Comparison of ENCODE assay signal across 8 cellular contexts in the genomic region with DNA sequence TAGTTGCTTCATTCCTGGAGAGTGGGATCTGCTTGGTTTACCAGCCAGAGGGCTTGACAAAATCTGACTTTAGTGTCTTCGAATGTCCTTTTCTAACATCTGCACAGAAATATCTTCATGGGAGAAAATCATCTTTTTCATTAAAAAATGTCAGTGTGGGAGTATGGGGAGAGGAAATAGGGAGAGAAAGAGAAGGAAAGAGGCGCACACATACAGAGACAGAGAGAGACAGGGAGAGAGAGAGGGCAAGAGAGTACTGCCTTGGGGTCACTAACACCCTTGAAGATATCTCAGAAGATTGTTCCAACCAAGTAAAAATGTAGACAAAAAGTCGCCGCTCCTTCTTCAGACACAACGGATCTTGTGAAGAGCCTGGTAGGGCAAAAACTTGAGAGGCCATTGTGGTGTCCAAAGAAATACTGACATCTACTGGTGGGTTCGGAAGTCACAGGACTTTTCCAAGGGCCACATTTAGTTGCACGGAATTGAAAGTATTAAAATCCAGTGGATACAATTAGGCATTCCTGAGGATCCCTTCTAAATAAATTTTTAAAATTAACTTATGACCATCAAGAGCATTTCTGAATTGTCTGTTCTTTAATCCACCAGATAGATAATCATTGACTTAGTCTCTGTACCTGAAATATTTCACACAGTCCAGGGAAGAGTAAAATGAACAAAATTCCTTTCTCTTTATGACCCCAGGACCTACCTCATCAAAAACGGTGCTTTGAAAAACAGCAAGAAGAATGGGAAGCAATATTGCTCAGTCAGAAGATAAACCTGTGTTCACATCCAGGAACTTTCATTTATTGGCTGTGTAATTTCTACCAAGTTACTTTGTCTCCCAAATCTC. TPM values are rescaled to one million over a fixed set of nuclear protein-coding genes. Genes with fewer than 3 reads are reported as not detected.
A peak's percentile ranks its signal among the peaks of the same experiment; 100 is the strongest.
DNase-seq lines count a peak whose midpoint lies in the region; ATAC-seq lines count a peak whose summit lies in the region.

No MANE protein-coding gene starts in this region.

- peaks cover 11% of the 10 kb centered on the region for H3K4me1 Mint-ChIP-seq in activated CD4-positive, alpha-beta T cell treated with anti-CD3 and anti-CD28 coated beads, Interleukin-2, amount 10 ng/mL, durations not matched to agents 24 days and 14 days
- H3K4me1 Mint-ChIP-seq in memory B cell: peaks cover 6% of the 10 kb centered on the region
- H3K4me1 Mint-ChIP-seq in stimulated activated effector memory CD8-positive, alpha-beta T cell treated with anti-CD3 and anti-CD28 coated beads, Interleukin-12 subunit alpha, Interleukin-12 subunit beta, amount 100 ng/mL, for 72 hours: peaks cover 13% of the 10 kb centered on the region

- ATAC-seq in HG02870 (IDR thresholded peaks at IDR 0.05; ENCODE audit: unreplicated experiment) (peak; percentile 71), memory B cell (ENCODE audit: low read depth) (peak; percentile 77)
- peak; percentile 77 for ATAC-seq in stimulated activated effector memory CD8-positive, alpha-beta T cell treated with anti-CD3 and anti-CD28 coated beads, Interleukin-12 subunit alpha, Interleukin-12 subunit beta, amount 100 ng/mL, for 72 hours

- peaks cover 7% of the 10 kb centered on the region for H3K9me3 Mint-ChIP-seq in activated CD4-positive, alpha-beta T cell treated with anti-CD3 and anti-CD28 coated beads, Interleukin-2, amount 10 ng/mL, durations not matched to agents 24 days and 14 days
- H3K9me3 Mint-ChIP-seq in memory B cell: peaks cover 7% of the 10 kb centered on the region
- peaks cover 8% of the 10 kb centered on the region for H3K9me3 Mint-ChIP-seq in stimulated activated effector memory CD8-positive, alpha-beta T cell treated with anti-CD3 and anti-CD28 coated beads, Interleukin-12 subunit alpha, Interleukin-12 subunit beta, amount 100 ng/mL, for 72 hours

- H3K27me3 Mint-ChIP-seq in activated CD4-positive, alpha-beta T cell treated with anti-CD3 and anti-CD28 coated beads, Interleukin-2, amount 10 ng/mL, durations not matched to agents 24 days and 14 days: peaks cover 6% of the 10 kb centered on the region
- H3K27me3 Mint-ChIP-seq in memory B cell: peaks cover 4% of the 10 kb centered on the region

- peak overlapping the region; percentile 50 for H3K4me3 Mint-ChIP-seq in activated CD4-positive, alpha-beta T cell treated with anti-CD3 and anti-CD28 coated beads, Interleukin-2, amount 10 ng/mL, durations not matched to agents 24 days and 14 days
- H3K4me3 Mint-ChIP-seq in memory B cell: no peak overlapping the region
- peak overlapping the region; percentile 35 for H3K4me3 Mint-ChIP-seq in stimulated activated effector memory CD8-positive, alpha-beta T cell treated with anti-CD3 and anti-CD28 coated beads, Interleukin-12 subunit alpha, Interleukin-12 subunit beta, amount 100 ng/mL, for 72 hours

- DNase-seq in activated gamma-delta T cell treated with Interleukin-2 at 50 U/mL for 16 hours (peak; percentile 56), activated gamma-delta T cell (lab: John Stamatoyannopoulos, UW) (no peak), NCI-H2227 treated with DMSO at 0.1 percent for 48 hours (lab: John Stamatoyannopoulos, UW) (peak; percentile 6), memory B cell (ENCODE audit: low spot score in 2 of 2) (peak; percentile 40 to 59)
- DNase-seq in activated CD4-positive, alpha-beta T cell treated with anti-CD3 and anti-CD28 coated beads, Interleukin-2, amount 10 ng/mL, durations not matched to agents 24 days and 14 days: peak; percentile 89
- DNase-seq in effector CD4-positive, alpha-beta T cell: peak; percentile 26
- DNase-seq in stimulated activated effector memory CD8-positive, alpha-beta T cell treated with anti-CD3 and anti-CD28 coated beads, Interleukin-12 subunit alpha, Interleukin-12 subunit beta, amount 100 ng/mL, for 72 hours (ENCODE audit: low spot score in 2 of 2): peak; percentile 46 to 75

- no peaks in the 10 kb centered on the region for H3K36me3 Mint-ChIP-seq in activated CD4-positive, alpha-beta T cell treated with anti-CD3 and anti-CD28 coated beads, Interleukin-2, amount 10 ng/mL, durations not matched to agents 24 days and 14 days (ENCODE audit: low read depth)
- H3K36me3 Mint-ChIP-seq in memory B cell: no peaks in the 10 kb centered on the region
- H3K36me3 Mint-ChIP-seq in stimulated activated effector memory CD8-positive, alpha-beta T cell treated with anti-CD3 and anti-CD28 coated beads, Interleukin-12 subunit alpha, Interleukin-12 subunit beta, amount 100 ng/mL, for 72 hours: no peaks in the 10 kb centered on the region

- intact Hi-C loops in activated CD4-positive, alpha-beta T cell treated with anti-CD3 and anti-CD28 coated beads, Interleukin-2, amount 10 ng/mL, durations not matched to agents 24 days and 14 days (cut with micrococcal nuclease): loop anchor here (1.0 kb wide), 2 partner anchors 414 to 429 kb away; no protein-coding TSS in a partner anchor

- H3K27ac Mint-ChIP-seq in activated CD4-positive, alpha-beta T cell treated with anti-CD3 and anti-CD28 coated beads, Interleukin-2, amount 10 ng/mL, durations not matched to agents 24 days and 14 days: no peak overlapping the region
- no peak overlapping the region for H3K27ac Mint-ChIP-seq in memory B cell
- no peak overlapping the region for H3K27ac Mint-ChIP-seq in stimulated activated effector memory CD8-positive, alpha-beta T cell treated with anti-CD3 and anti-CD28 coated beads, Interleukin-12 subunit alpha, Interleukin-12 subunit beta, amount 100 ng/mL, for 72 hours

RNA-seq across cellular contexts. Expression of gene VIM, which starts 29.7 kb away (rescaled TPM):
- total RNA-seq in activated CD4-positive, alpha-beta T cell treated with anti-CD3 and anti-CD28 coated beads, Interleukin-2, amount 10 ng/mL, durations not matched to agents 24 days and 14 days: 178 and 182 TPM in 2 replicates

RNA-seq across cellular contexts. Expression of gene TRDMT1, which starts 56.2 kb away (rescaled TPM):
- total RNA-seq in activated CD4-positive, alpha-beta T cell treated with anti-CD3 and anti-CD28 coated beads, Interleukin-2, amount 10 ng/mL, durations not matched to agents 24 days and 14 days: 3.9 and 5.6 TPM in 2 replicates
